In the genomic region with DNA sequence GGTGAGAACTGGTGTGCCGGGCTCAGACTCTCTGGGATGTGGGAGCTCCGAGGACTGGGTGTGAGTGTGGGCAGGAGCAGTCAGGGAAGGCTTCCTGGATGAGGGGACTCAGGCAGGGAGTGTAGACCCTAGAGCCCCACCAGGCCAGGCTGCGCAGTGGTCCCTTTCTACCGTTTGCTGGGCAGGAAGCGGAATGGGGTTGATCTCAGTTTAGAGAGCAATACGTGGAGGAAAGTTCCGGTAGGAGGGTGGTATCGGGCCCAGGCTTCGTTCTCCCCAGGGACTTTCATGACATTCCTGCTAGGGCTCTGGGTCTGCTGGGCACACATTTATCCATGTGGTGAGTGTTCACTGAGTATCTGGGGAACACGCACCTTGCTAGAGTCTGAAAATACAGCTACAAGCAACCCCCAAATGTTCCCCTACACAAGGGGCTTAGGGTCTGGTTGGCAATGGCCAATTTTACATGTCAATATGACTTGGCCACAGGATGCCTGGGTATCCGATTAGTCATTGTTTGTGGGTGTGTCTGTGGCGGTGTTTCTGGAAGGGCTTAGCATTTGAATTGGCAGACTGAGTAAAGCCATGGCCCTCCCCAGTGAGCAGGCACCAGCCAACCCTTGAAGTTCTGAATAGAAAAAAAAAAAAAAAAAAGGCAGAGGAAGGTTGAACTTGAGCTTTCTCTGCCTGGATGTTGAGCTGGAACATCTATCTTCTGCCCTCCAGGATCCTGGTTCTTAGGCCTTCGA, we compare ENCODE assay signal across 8 cellular contexts. TPM values are rescaled to one million over a fixed set of nuclear protein-coding genes. Genes with fewer than 3 reads are reported as not detected.
DNase-seq lines count a peak whose midpoint lies in the region; FAIRE-seq and TF ChIP-seq lines count a peak whose summit lies in the region.

No MANE protein-coding gene starts in this region.

- H3K4me3 ChIP-seq in esophagus squamous epithelium: no peak overlapping the region

- no peak for TF ChIP-seq CTCF in esophagus squamous epithelium (IDR thresholded peaks at IDR 0.05)

- H3K27me3 ChIP-seq in esophagus squamous epithelium: peaks cover 0 to 19% (median 0%) of the 10 kb centered on the region in 4 donors

- H3K36me3 ChIP-seq in esophagus squamous epithelium: no peaks in the 10 kb centered on the region

- intact Hi-C loops in esophagus squamous epithelium (cut with DNase I): loop anchor here (5.0 kb wide), 1 partner anchor 138 kb away; no protein-coding TSS in a partner anchor

- TF ChIP-seq POLR2A in esophagus squamous epithelium (IDR thresholded peaks at IDR 0.05) (no peak), GM12892 (IDR thresholded peaks at IDR 0.05; ENCODE audit: low read depth, low read length) (no peak)

- peak; percentile 49 for DNase-seq in EL
- DNase-seq in LoVo (ENCODE audit: low spot score): peak; percentile 36
- DNase-seq in cerebellum (ENCODE audit: low spot score): peak; percentile 46
- peak; percentile 41 for DNase-seq in midbrain (lab: John Stamatoyannopoulos, UW)
- DNase-seq in Kasumi-1 (lab: John Stamatoyannopoulos, UW): no peak
- DNase-seq in esophagus squamous epithelium (lab: John Stamatoyannopoulos, UW): no peak
- DNase-seq in GF-D8 (lab: John Stamatoyannopoulos, UW): no peak
- no peak for DNase-seq in GM12892 (ENCODE audit: insufficient read length)

- peaks cover 10 to 37% (median 11%) of the 10 kb centered on the region in 3 donors for H3K4me1 ChIP-seq in esophagus squamous epithelium

- no peak overlapping the region for H3K27ac ChIP-seq in esophagus squamous epithelium

- FAIRE-seq in GM12892 (lab: Jason Lieb, UNC): no peak

- H3K9me3 ChIP-seq in esophagus squamous epithelium: no peaks in the 10 kb centered on the region

- 49 to 54% methylated on average over 12 to 13 of the region's 13 CpGs for WGBS in esophagus squamous epithelium, 2 donors

RNA-seq across cellular contexts. Expression of gene GHRHR, which starts 20.8 kb away (rescaled TPM):
- total RNA-seq in cerebellum: 4.3 TPM
- total RNA-seq in esophagus squamous epithelium: not detected
- polyA plus RNA-seq in GM12892 (2012; ENCODE audit: missing spikeins): not detected

Comparison
In these comparisons a context has a peak if more than half of its experiments do, and no peak if none do; other contexts are left out.
1. DNase-seq: peak in EL (single experiment), LoVo (single experiment), cerebellum (single experiment) and midbrain (single experiment); none in Kasumi-1 (0 of 2), esophagus squamous epithelium (single experiment), GF-D8 (single experiment) and GM12892 (single experiment).